Comparison of ENCODE assay signal across 16 cellular contexts in the genomic region with DNA sequence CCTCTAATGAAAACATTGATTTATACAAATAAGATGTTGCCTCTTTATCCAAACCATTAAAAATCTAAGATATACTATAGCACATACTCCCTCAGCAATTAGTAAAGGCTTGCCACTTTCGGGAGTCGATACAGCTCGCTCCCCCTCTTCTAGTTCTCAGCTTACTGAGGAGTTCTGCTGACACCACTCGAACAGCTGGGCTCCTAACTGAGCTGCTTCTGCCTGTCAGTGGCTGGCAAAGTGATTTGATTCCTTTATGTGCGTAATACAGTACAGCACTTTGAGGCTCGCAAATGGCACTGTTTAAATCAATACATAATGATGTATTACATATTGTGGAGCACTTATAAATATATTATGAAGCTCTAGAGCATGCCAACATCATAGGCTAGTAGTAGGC.
A peak's percentile ranks its signal among the peaks of the same experiment; 100 is the strongest.
DNase-seq lines count a peak whose midpoint lies in the region; ATAC-seq and TF ChIP-seq lines count a peak whose summit lies in the region.
"Had no signal": no experiment of that assay in that cellular context is flagged by ENCODE, and none has a peak within 500 bp of the region (broad histone marks: within the 10 kb centered on the region; RNA-seq: fewer than 3 reads in every experiment).

No MANE protein-coding gene starts in this region.

- no peaks in the 10 kb centered on the region for H3K27me3 ChIP-seq in neural cell (ENCODE audit: insufficient read depth, low read depth, low read length)

- no peaks in the 10 kb centered on the region for H3K9me2 ChIP-seq in neural cell (ENCODE audit: insufficient read depth, low read length)

- H2AFZ ChIP-seq in neural cell (ENCODE audit: low read depth, low read length): no peak overlapping the region

- no peak for TF ChIP-seq POLR2A in lower leg skin (IDR thresholded peaks at IDR 0.05)

- no peaks in the 10 kb centered on the region for H4K20me1 ChIP-seq in neural cell (ENCODE audit: insufficient read depth)

- H3K36me3 ChIP-seq in neural cell (ENCODE audit: insufficient read depth, low read length): no peaks in the 10 kb centered on the region

- peak overlapping the region; percentile 40 for H3K27ac ChIP-seq in neural cell (ENCODE audit: low read length)
- H3K27ac ChIP-seq: C4-2B had no signal

- no peaks in the 10 kb centered on the region for H3K9me3 ChIP-seq in neural cell (ENCODE audit: low read length)

- no peak overlapping the region for H3K9ac ChIP-seq in neural cell (ENCODE audit: low read length)

- peak; percentile 38 for DNase-seq in NCI-H128 (lab: John Stamatoyannopoulos, UW; ENCODE audit: unreplicated experiment)
- DNase-seq in NCI-H2107 treated with DMSO at 0.1 percent for 48 hours (lab: John Stamatoyannopoulos, UW; ENCODE audit: unreplicated experiment): peak; percentile 38
- DNase-seq in NCI-H82 (lab: John Stamatoyannopoulos, UW): peak; percentile 79
- DNase-seq in lower leg skin (ENCODE audit: low spot score in 2 of 2): no peak
- DNase-seq in midbrain (lab: John Stamatoyannopoulos, UW): no peak
- DNase-seq: DMS153, HFFc6, NCI-H1105, NCI-H187 treated with DMSO at 0.1 percent for 48 hours, NCI-H345, NCI-H748 treated with DMSO at 0.1 percent for 48 hours, Right ventricle myocardium superior had no signal

- TF ChIP-seq CTCF in neural cell (IDR thresholded peaks at IDR 0.05; ENCODE audit: poor library complexity, severe bottlenecking) (no peak), lower leg skin (IDR thresholded peaks at IDR 0.05) (no peak)

- no peaks in the 10 kb centered on the region for H3F3A ChIP-seq in neural cell (ENCODE audit: insufficient read depth, low read length, poor library complexity, severe bottlenecking)

- no peak for TF ChIP-seq EP300 in neural cell (conservative IDR thresholded peaks at IDR 0.05; ENCODE audit: poor library complexity, severe bottlenecking)

- peak overlapping the region; percentile 26 for H3K4me3 ChIP-seq in neural cell (ENCODE audit: low read length)
- no peak overlapping the region for H3K4me3 ChIP-seq in lower leg skin (ENCODE audit: low read depth, poor library complexity, severe bottlenecking)

- H3K79me2 ChIP-seq in neural cell (replicated peaks; ENCODE audit: insufficient read depth, low read length): no peaks in the 10 kb centered on the region

- WGBS in lower leg skin, 2 donors: 85 to 88% methylated on average over 6 of the region's 6 CpGs

- H3K4me2 ChIP-seq in neural cell (ENCODE audit: low read length): peak overlapping the region; percentile 39

- TF ChIP-seq RAD21 in neural cell (conservative IDR thresholded peaks at IDR 0.05): peak; percentile 28

- ATAC-seq in GM18520 (IDR thresholded peaks at IDR 0.05; ENCODE audit: unreplicated experiment): no peak
- ATAC-seq: Panc1 had no signal

- intact Hi-C loops in lower leg skin (cut with DNase I; ENCODE audit: low total_unique reads): no loop called here

TF ChIP-seq in neural cell, 6 proteins besides CTCF, POLR2A, EP300 and RAD21:
- TF ChIP-seq EZH2 (IDR thresholded peaks at IDR 0.05; ENCODE audit: borderline replicate concordance, insufficient read depth, low read length, poor library complexity, severe bottlenecking) (no peak), POLR2AphosphoS5 (IDR thresholded peaks at IDR 0.05) (peak; percentile 48)
TF ChIP-seq in neural cell: peak in this region for 1.

Comparison
In these comparisons a context has a peak if more than half of its experiments do, and no peak if none do; other contexts are left out.
1. DNase-seq: peak in NCI-H128 (single experiment), NCI-H2107 treated with DMSO at 0.1 percent for 48 hours (single experiment) and NCI-H82 (single experiment); none in lower leg skin (0 of 2) and midbrain (single experiment).